In the genomic region with DNA sequence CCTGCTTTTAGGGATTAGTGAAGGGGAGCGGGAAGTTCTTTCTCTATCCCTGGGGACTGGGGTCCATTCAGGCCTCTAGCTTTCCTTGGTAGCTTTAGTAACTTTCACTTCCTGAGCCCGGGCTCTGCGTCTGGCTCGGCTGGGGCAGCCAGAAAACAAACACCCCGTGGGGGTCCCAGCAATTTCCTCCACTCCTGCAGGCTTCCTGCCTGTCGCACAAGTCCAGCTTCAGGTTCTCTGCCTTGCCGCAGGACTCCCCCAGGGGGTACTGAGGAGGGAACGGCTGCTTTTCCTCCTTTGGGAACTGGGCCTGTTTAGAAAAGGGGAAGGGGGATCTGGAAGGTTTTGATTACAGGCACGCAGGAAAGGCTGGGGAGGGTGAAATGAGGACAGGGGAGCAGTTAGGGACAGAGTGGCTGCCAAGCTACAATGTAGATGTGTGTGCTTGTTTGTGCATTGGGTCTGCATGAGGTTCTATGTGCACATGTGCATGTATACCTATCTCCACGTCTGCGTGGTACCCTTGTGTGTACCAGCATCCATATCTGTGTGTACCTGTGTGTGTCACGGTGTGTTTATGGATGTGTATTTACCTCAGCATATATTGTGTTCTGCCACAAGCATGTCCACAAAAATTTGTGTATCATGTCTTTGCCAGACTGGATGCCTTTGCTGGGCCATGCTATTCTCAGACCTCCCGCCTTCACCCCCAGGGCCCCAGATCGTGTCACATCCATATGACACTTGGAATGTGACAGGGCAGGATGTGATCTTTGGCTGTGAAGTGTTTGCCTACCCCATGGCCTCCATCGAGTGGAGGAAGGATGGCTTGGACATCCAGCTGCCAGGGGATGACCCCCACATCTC, we compare ENCODE assay signal across 1 cellular context.
TF ChIP-seq lines count a peak whose summit lies in the region.

No MANE protein-coding gene starts in this region.

TF ChIP-seq in K562, 482 proteins besides CTCF, POLR2A, EP300 and RAD21:
- TF ChIP-seq GABPA (tag; conservative IDR thresholded peaks at IDR 0.05; ENCODE audit: low read depth) = no peak
- TF ChIP-seq SPI1 (IDR thresholded peaks at IDR 0.05; ENCODE audit: borderline replicate concordance, low read depth, low read length) = peak; percentile 65; the same call in 1 of the 2 replicates
- no peak for TF ChIP-seq RBM17 (IDR thresholded peaks at IDR 0.05; ENCODE audit: borderline replicate concordance, low read depth, low read length)
- TF ChIP-seq CBFA2T2 (conservative IDR thresholded peaks at IDR 0.05) = 0 out of 2 replicates have a peak, but pooled peaks have one; percentile 5
- no peak for TF ChIP-seq SIRT6 (IDR thresholded peaks at IDR 0.05; ENCODE audit: low read depth, low read length)
- no peak for TF ChIP-seq NR2F6 (CRISPR knock-in tag; IDR thresholded peaks at IDR 0.05)
- TF ChIP-seq EGR1 (conservative IDR thresholded peaks at IDR 0.05) = no peak
- TF ChIP-seq ELF4 (CRISPR knock-in tag; IDR thresholded peaks at IDR 0.05) = no peak
- peak; percentile 68 for TF ChIP-seq THRA (IDR thresholded peaks at IDR 0.05)
- TF ChIP-seq, protein P1, sequence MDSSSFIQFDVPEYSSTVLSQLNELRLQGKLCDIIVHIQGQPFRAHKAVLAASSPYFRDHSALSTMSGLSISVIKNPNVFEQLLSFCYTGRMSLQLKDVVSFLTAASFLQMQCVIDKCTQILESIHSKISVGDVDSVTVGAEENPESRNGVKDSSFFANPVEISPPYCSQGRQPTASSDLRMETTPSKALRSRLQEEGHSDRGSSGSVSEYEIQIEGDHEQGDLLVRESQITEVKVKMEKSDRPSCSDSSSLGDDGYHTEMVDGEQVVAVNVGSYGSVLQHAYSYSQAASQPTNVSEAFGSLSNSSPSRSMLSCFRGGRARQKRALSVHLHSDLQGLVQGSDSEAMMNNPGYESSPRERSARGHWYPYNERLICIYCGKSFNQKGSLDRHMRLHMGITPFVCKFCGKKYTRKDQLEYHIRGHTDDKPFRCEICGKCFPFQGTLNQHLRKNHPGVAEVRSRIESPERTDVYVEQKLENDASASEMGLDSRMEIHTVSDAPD (CRISPR knock-in tag; IDR thresholded peaks at IDR 0.05) = no peak
